Comparison of ENCODE assay signal across 12 cellular contexts in the genomic region with DNA sequence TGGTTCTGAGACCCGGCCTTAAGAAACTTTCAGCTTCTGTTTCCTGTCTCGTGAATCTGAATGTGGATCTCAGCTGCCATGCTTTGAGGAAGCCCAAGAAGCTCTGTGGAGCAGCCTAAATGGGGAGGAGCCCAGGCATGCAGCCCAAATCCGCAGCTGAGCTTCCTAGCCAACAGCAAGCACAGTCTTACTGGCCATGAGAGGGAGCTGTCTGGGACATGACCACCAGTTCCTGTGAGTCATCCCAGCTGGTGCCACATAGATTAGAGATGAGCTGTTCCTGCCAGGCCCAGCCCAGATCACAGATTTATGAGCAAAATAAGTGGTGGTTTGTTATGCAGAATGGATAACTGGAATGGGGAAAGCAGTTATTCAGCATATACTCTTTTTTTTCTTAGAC.
DNase-seq lines count a peak whose midpoint lies in the region; ATAC-seq, FAIRE-seq and TF ChIP-seq lines count a peak whose summit lies in the region.
"Had no signal": no experiment of that assay in that cellular context is flagged by ENCODE, and none has a peak within 500 bp of the region (broad histone marks: within the 10 kb centered on the region; RNA-seq: fewer than 3 reads in every experiment).

No MANE protein-coding gene starts in this region.

- H3K9me2 ChIP-seq in PC-3 (replicated peaks; ENCODE audit: low read length) = no peaks in the 10 kb centered on the region

- TF ChIP-seq CTCF in HepG2 (CRISPR knock-in tag; IDR thresholded peaks at IDR 0.05) = no peak
- no peak for TF ChIP-seq CTCF in right lobe of liver (IDR thresholded peaks at IDR 0.05)
- peak; percentile 53; the same call in 1 of the 2 replicates for TF ChIP-seq CTCF in PC-3 (conservative IDR thresholded peaks at IDR 0.05; ENCODE audit: low read depth, low read length)
- peak in 1 of 2 donors; percentile 7 for TF ChIP-seq CTCF in endothelial cell of umbilical vein (IDR thresholded peaks at IDR 0.05; ENCODE audit: extremely low read depth in 1 of 2, insufficient read depth in 1 of 2, low read depth in 1 of 2, low read length in 2 of 2)
- TF ChIP-seq CTCF in smooth muscle cell (IDR thresholded peaks at IDR 0.05; ENCODE audit: borderline replicate concordance, insufficient read depth, poor library complexity, severe bottlenecking) = peak; percentile 22
- TF ChIP-seq CTCF in Caco-2 (IDR thresholded peaks at IDR 0.05; ENCODE audit: insufficient read depth in 1 of 2, low read depth in 1 of 2, low read length in 1 of 2, severe bottlenecking in 1 of 2, unreplicated experiment in 1 of 2) = no peak

- BruUV-seq in HepG2 (replicated peaks; lab: Mats Ljungman, UMichigan) = no TSS peak
- no TSS peak for BruUV-seq in PC-3 (replicated peaks; lab: Mats Ljungman, UMichigan)
- BruUV-seq in endothelial cell of umbilical vein (replicated peaks; lab: Mats Ljungman, UMichigan) = no TSS peak
- no TSS peak for BruUV-seq in Caco-2 (replicated peaks; lab: Mats Ljungman, UMichigan)

- no peak overlapping the region for H3K4me2 ChIP-seq in HepG2 (ENCODE audit: low read depth, low read length)
- H3K4me2 ChIP-seq in PC-3 (ENCODE audit: low read length) = no peak overlapping the region
- no peak overlapping the region for H3K4me2 ChIP-seq in endothelial cell of umbilical vein (ENCODE audit: insufficient read depth, low read length)
- H3K4me2 ChIP-seq in smooth muscle cell = no peak overlapping the region

- FAIRE-seq in HepG2 (lab: Jason Lieb, UNC) (no peak), endothelial cell of umbilical vein (lab: Jason Lieb, UNC) (no peak)

- no peaks in the 10 kb centered on the region for H3K27me3 Mint-ChIP-seq in Caco-2 (ENCODE audit: insufficient read depth, unreplicated experiment)

- H3K4me3 ChIP-seq in HepG2 (replicated peaks in 1 of 3; ENCODE audit: insufficient read depth in 1 of 3, low read depth in 2 of 3, low read length in 3 of 3) = no peak overlapping the region
- no peak overlapping the region for H3K4me3 ChIP-seq in right lobe of liver
- H3K4me3 ChIP-seq in PC-3 (ENCODE audit: low read length) = no peak overlapping the region
- H3K4me3 ChIP-seq in endothelial cell of umbilical vein (replicated peaks in 1 of 3; ENCODE audit: insufficient read depth in 1 of 3, low read depth in 1 of 3, low read length in 3 of 3) = no peak overlapping the region
- H3K4me3 ChIP-seq in smooth muscle cell = no peak overlapping the region
- H3K4me3 ChIP-seq in Caco-2 (ENCODE audit: low read depth, low read length) = no peak overlapping the region

- H3K27ac ChIP-seq in HepG2 (ENCODE audit: extremely low read length, insufficient read depth, low read length) (no peak overlapping the region), right lobe of liver (no peak overlapping the region), PC-3 (ENCODE audit: low read length) (no peak overlapping the region), endothelial cell of umbilical vein (ENCODE audit: insufficient read depth, low read depth, low read length) (no peak overlapping the region), smooth muscle cell (ENCODE audit: low read depth) (no peak overlapping the region)

- H3F3A ChIP-seq in PC-3 (ENCODE audit: low read length, unreplicated experiment) (no peaks in the 10 kb centered on the region), smooth muscle cell (ENCODE audit: low read depth) (peaks cover 8% of the 10 kb centered on the region)

- peaks cover 11% of the 10 kb centered on the region for H3K9me3 Mint-ChIP-seq in Caco-2 (ENCODE audit: unreplicated experiment)
- H3K9me3 Mint-ChIP-seq: natural killer cell treated with Interleukin-12 subunit alpha and Interleukin-12 subunit beta and Interleukin-15 and Interleukin-18, amount 100 ng/mL, for 72 hours had no signal

- POLR2A ChIA-PET in HepG2 (lab: Yijun Ruan, JAX) (no interaction called here), PC-3 (lab: Charles Lee; ENCODE audit: unreplicated experiment) (no interaction called here), endothelial cell of umbilical vein (lab: Charles Lee) (no interaction called here), Caco-2 (lab: Charles Lee) (no interaction called here)

- TF ChIP-seq EP300 in HepG2 (IDR thresholded peaks at IDR 0.05; ENCODE audit: low read depth in 2 of 2, low read length in 2 of 2) (no peak), HepG2 (CRISPR knock-in tag; IDR thresholded peaks at IDR 0.05; ENCODE audit: borderline replicate concordance) (no peak)

- 26% methylated on average over 3 of the region's 3 CpGs for WGBS in HepG2 (ENCODE audit: low lambda C conversion rate)
- WGBS in right lobe of liver (ENCODE audit: insufficient coverage, low coverage, low lambda C conversion rate, missing lambda C conversion rate) = 100% methylated on average over 1 of the region's 3 CpGs
- 86% methylated on average over 3 of the region's 3 CpGs for WGBS in smooth muscle cell (ENCODE audit: low lambda C conversion rate)

- TF ChIP-seq POLR2A in HepG2 (IDR thresholded peaks at IDR 0.05; ENCODE audit: insufficient read depth in 1 of 2, low read depth in 2 of 2, low read length in 2 of 2) (no peak), right lobe of liver (IDR thresholded peaks at IDR 0.05) (no peak), endothelial cell of umbilical vein (IDR thresholded peaks at IDR 0.05; ENCODE audit: low read depth, low read length) (no peak)

- H3K27me3 ChIP-seq in HepG2 (ENCODE audit: control insufficient read depth in 1 of 2, insufficient read depth in 2 of 2, low read length in 2 of 2) (no peaks in the 10 kb centered on the region), right lobe of liver (no peaks in the 10 kb centered on the region), PC-3 (ENCODE audit: low read length) (no peaks in the 10 kb centered on the region), endothelial cell of umbilical vein (ENCODE audit: control insufficient read depth in 2 of 2, insufficient read depth in 2 of 2, low read length in 2 of 2) (no peaks in the 10 kb centered on the region), smooth muscle cell (ENCODE audit: low read depth) (no peaks in the 10 kb centered on the region), Caco-2 (replicated peaks; ENCODE audit: control insufficient read depth, insufficient read depth, low read length) (no peaks in the 10 kb centered on the region)

- H3K4me3 Mint-ChIP-seq in Caco-2 (ENCODE audit: unreplicated experiment) = no peak overlapping the region
- H3K4me3 Mint-ChIP-seq: effector memory CD8-positive, alpha-beta T cell; natural killer cell treated with Interleukin-12 subunit alpha and Interleukin-12 subunit beta and Interleukin-15 and Interleukin-18, amount 100 ng/mL, for 72 hours had no signal

- H3K4me1 Mint-ChIP-seq in Caco-2 (ENCODE audit: low read depth, unreplicated experiment) = no peaks in the 10 kb centered on the region

- TF ChIP-seq RAD21 in HepG2 (CRISPR knock-in tag; IDR thresholded peaks at IDR 0.05) = no peak

- CTCF ChIA-PET in HepG2 (lab: Yijun Ruan, JAX; ENCODE audit: low intra/inter-chr PET ratio, low total read pairs) (no interaction called here), PC-3 (lab: Charles Lee) (no interaction called here), endothelial cell of umbilical vein (lab: Charles Lee) (no interaction called here), Caco-2 (lab: Charles Lee) (no interaction called here)

- H3K9me3 ChIP-seq in HepG2 (ENCODE audit: low read length) = peaks cover 7% of the 10 kb centered on the region; the same call in 1 of the 2 replicates
- no peaks in the 10 kb centered on the region for H3K9me3 ChIP-seq in right lobe of liver
- peaks cover 7% of the 10 kb centered on the region; the same call in 1 of the 2 replicates for H3K9me3 ChIP-seq in PC-3 (ENCODE audit: low read length)
- no peaks in the 10 kb centered on the region for H3K9me3 ChIP-seq in endothelial cell of umbilical vein (replicated peaks; ENCODE audit: control insufficient read depth, insufficient read depth, low read length)
- H3K9me3 ChIP-seq in smooth muscle cell (replicated peaks; ENCODE audit: low read depth) = peaks cover 12% of the 10 kb centered on the region
- no peaks in the 10 kb centered on the region for H3K9me3 ChIP-seq in Caco-2

- no peak overlapping the region for H3K27ac Mint-ChIP-seq in Caco-2 (ENCODE audit: unreplicated experiment)
- H3K27ac Mint-ChIP-seq: effector memory CD8-positive, alpha-beta T cell; natural killer cell treated with Interleukin-12 subunit alpha and Interleukin-12 subunit beta and Interleukin-15 and Interleukin-18, amount 100 ng/mL, for 72 hours had no signal

- H2AFZ ChIP-seq in HepG2 (ENCODE audit: low read length) (no peak overlapping the region), PC-3 (ENCODE audit: low read length) (no peak overlapping the region), endothelial cell of umbilical vein (ENCODE audit: low read depth, low read length) (no peak overlapping the region), smooth muscle cell (ENCODE audit: low read depth) (no peak overlapping the region)

- peak; percentile 58 for ATAC-seq in HepG2
- ATAC-seq in right lobe of liver = no peak
- ATAC-seq in PC-3 = peak; percentile 64
- ATAC-seq: effector memory CD8-positive, alpha-beta T cell had no signal

- intact Hi-C loops in HepG2 (cut with micrococcal nuclease; ENCODE audit: unreplicated experiment) = no loop called here
- intact Hi-C loops in right lobe of liver (cut with DNase I) = no loop called here
- intact Hi-C loops in PC-3 (cut with micrococcal nuclease) = no loop called here
- intact Hi-C loops in endothelial cell of umbilical vein (cut with micrococcal nuclease) = no loop called here
- intact Hi-C loops in Caco-2 (cut with micrococcal nuclease; ENCODE audit: unreplicated experiment) = no loop called here

- DNase-seq in HepG2 (ENCODE audit: low spot score) = peak; percentile 23
- DNase-seq in right lobe of liver = no peak
- DNase-seq in PC-3 = peak; percentile 86
- DNase-seq in endothelial cell of umbilical vein (ENCODE audit: low read depth, low spot score) = peak; percentile 20
- DNase-seq in smooth muscle cell (lab: John Stamatoyannopoulos, UW; ENCODE audit: unreplicated experiment) = no peak
- no peak for DNase-seq in NCI-H2171 treated with DMSO at 0.1 percent for 48 hours (lab: John Stamatoyannopoulos, UW)
- DNase-seq in activated CD8-positive, alpha-beta memory T cell treated with anti-CD3 and anti-CD28 coated beads, Interleukin-2, amount 50 U/mL, for 4 hours = no peak
- DNase-seq in Caco-2 = no peak
- DNase-seq: DMS153; effector memory CD8-positive, alpha-beta T cell; NK-92 treated with Interleukin-12 subunit alpha and Interleukin-12 subunit beta, amount 100 ng/mL, for 24 hours had no signal

- H3K4me1 ChIP-seq in HepG2 (ENCODE audit: insufficient read depth, low read length) = no peaks in the 10 kb centered on the region
- H3K4me1 ChIP-seq in right lobe of liver = no peaks in the 10 kb centered on the region
- H3K4me1 ChIP-seq in PC-3 (ENCODE audit: insufficient read depth, low read length) = 0 out of 2 replicates have a peak, but pooled peaks cover 2% of the 10 kb centered on the region
- no peaks in the 10 kb centered on the region for H3K4me1 ChIP-seq in endothelial cell of umbilical vein (ENCODE audit: control insufficient read depth, extremely low read depth, insufficient read depth, low read length)
- H3K4me1 ChIP-seq in smooth muscle cell (ENCODE audit: low read depth) = no peaks in the 10 kb centered on the region
- H3K4me1 ChIP-seq in Caco-2 = no peaks in the 10 kb centered on the region

- H3K9ac ChIP-seq in HepG2 (ENCODE audit: insufficient read depth, low read depth, low read length) (no peak overlapping the region), PC-3 (ENCODE audit: low read length) (no peak overlapping the region), endothelial cell of umbilical vein (replicated peaks; ENCODE audit: extremely low read depth, insufficient read depth, low read length) (no peak overlapping the region), smooth muscle cell (ENCODE audit: low read depth) (no peak overlapping the region)

- H3K36me3 Mint-ChIP-seq in Caco-2 (ENCODE audit: insufficient read depth, unreplicated experiment) = no peaks in the 10 kb centered on the region
- H3K36me3 Mint-ChIP-seq: natural killer cell treated with Interleukin-12 subunit alpha and Interleukin-12 subunit beta and Interleukin-15 and Interleukin-18, amount 100 ng/mL, for 72 hours had no signal

- dilution Hi-C loops in endothelial cell of umbilical vein (cut with MboI; ENCODE audit: extremely low pct_ligation_motif_present, low sequenced_read_pairs) = no loop called here

- H3K36me3 ChIP-seq in HepG2 (replicated peaks in 1 of 2; ENCODE audit: control insufficient read depth in 1 of 2, insufficient read depth in 2 of 2, low read length in 2 of 2) = no peaks in the 10 kb centered on the region
- no peaks in the 10 kb centered on the region for H3K36me3 ChIP-seq in right lobe of liver
- no peaks in the 10 kb centered on the region for H3K36me3 ChIP-seq in PC-3 (ENCODE audit: low read depth, low read length)
- H3K36me3 ChIP-seq in endothelial cell of umbilical vein (ENCODE audit: control insufficient read depth in 2 of 2, extremely low read depth in 1 of 2, insufficient read depth in 2 of 2, low read length in 2 of 2) = no peaks in the 10 kb centered on the region
- no peaks in the 10 kb centered on the region for H3K36me3 ChIP-seq in smooth muscle cell (ENCODE audit: low read depth)
- no peaks in the 10 kb centered on the region for H3K36me3 ChIP-seq in Caco-2 (ENCODE audit: control insufficient read depth, insufficient read depth, low read length)

- in situ Hi-C loops in HepG2 (cut with HindIII; ENCODE audit: extremely low pct_ligation_motif_present, low pct_unique_long_range_greater_than_20kb) = no loop called here

- no peaks in the 10 kb centered on the region for H3K79me2 ChIP-seq in HepG2 (ENCODE audit: insufficient read depth, low read length)
- no peaks in the 10 kb centered on the region for H3K79me2 ChIP-seq in PC-3 (ENCODE audit: low read length)
- no peaks in the 10 kb centered on the region for H3K79me2 ChIP-seq in endothelial cell of umbilical vein (ENCODE audit: control insufficient read depth, insufficient read depth, low read length)
- no peaks in the 10 kb centered on the region for H3K79me2 ChIP-seq in smooth muscle cell (ENCODE audit: low read depth)

- H4K20me1 ChIP-seq in HepG2 (ENCODE audit: insufficient read depth, low read length) (no peaks in the 10 kb centered on the region), PC-3 (ENCODE audit: low read length) (no peaks in the 10 kb centered on the region), endothelial cell of umbilical vein (replicated peaks; ENCODE audit: control insufficient read depth, extremely low read depth, insufficient read depth, low read length) (no peaks in the 10 kb centered on the region), smooth muscle cell (ENCODE audit: low read depth) (no peaks in the 10 kb centered on the region)

- H3K9me1 ChIP-seq in endothelial cell of umbilical vein (replicated peaks; ENCODE audit: control insufficient read depth, extremely low read depth, insufficient read depth, low read length) = no peaks in the 10 kb centered on the region

Comparison
In these comparisons a context has a peak if more than half of its experiments do, and no peak if none do; other contexts are left out.
1. ATAC-seq: peak in HepG2 (single experiment) and PC-3 (single experiment); none in right lobe of liver (0 of 4).
2. DNase-seq: peak in HepG2 (single experiment), PC-3 (single experiment) and endothelial cell of umbilical vein (single experiment); none in right lobe of liver (0 of 3), smooth muscle cell (single experiment), NCI-H2171 treated with DMSO at 0.1 percent for 48 hours (single experiment), activated CD8-positive, alpha-beta memory T cell treated with anti-CD3 and anti-CD28 coated beads, Interleukin-2, amount 50 U/mL, for 4 hours (single experiment) and Caco-2 (0 of 2).
3. CTCF ChIP-seq: peak in PC-3 (single experiment) and smooth muscle cell (single experiment); none in HepG2 (single experiment), right lobe of liver (0 of 4) and Caco-2 (0 of 2).